In genomic region chr6:149414009-149414408, GRCh38 we compare ENCODE assay signal across 23 cellular contexts. TPM values are rescaled to one million over a fixed set of nuclear protein-coding genes. Genes with fewer than 3 reads are reported as not detected.
DNase-seq lines count a peak whose midpoint lies in the region; ATAC-seq, FAIRE-seq and TF ChIP-seq lines count a peak whose summit lies in the region.
"Had no signal": no experiment of that assay in that cellular context is flagged by ENCODE, and none has a peak within 500 bp of the region (broad histone marks: within the 10 kb centered on the region; RNA-seq: fewer than 3 reads in every experiment).

No MANE protein-coding gene starts in this region.

- H3K27ac Mint-ChIP-seq in activated naive CD8-positive, alpha-beta T cell: peak overlapping the region; percentile 78
- no peak overlapping the region for H3K27ac Mint-ChIP-seq in activated naive CD8-positive, alpha-beta T cell treated with anti-CD3 and anti-CD28 coated beads for 36 hours
- H3K27ac Mint-ChIP-seq in activated B cell treated with CpG ODN at 0.5 μM for 24 hours (peak overlapping the region; percentile 19), naive B cell (peak overlapping the region in 5 of 6 donors; percentile 29 to 80 (median 51))
- H3K27ac Mint-ChIP-seq: B cell had no signal

- H3K4me1 Mint-ChIP-seq in activated naive CD8-positive, alpha-beta T cell (ENCODE audit: low read depth): peaks cover 14% of the 10 kb centered on the region
- peaks cover 23% of the 10 kb centered on the region for H3K4me1 Mint-ChIP-seq in activated naive CD8-positive, alpha-beta T cell treated with anti-CD3 and anti-CD28 coated beads for 36 hours
- peaks cover 12% of the 10 kb centered on the region for H3K4me1 Mint-ChIP-seq in activated B cell treated with CpG ODN at 0.5 μM for 24 hours
- peaks cover 0 to 20% (median 3%) of the 10 kb centered on the region in 3 donors for H3K4me1 Mint-ChIP-seq in naive B cell

- CTCF ChIA-PET in activated B cell treated with CpG ODN at 0.5 μM for 24 hours (lab: Charles Lee): no interaction called here

- H3K9me3 Mint-ChIP-seq in activated naive CD8-positive, alpha-beta T cell (ENCODE audit: low read depth): peaks cover 14% of the 10 kb centered on the region
- H3K9me3 Mint-ChIP-seq in activated naive CD8-positive, alpha-beta T cell treated with anti-CD3 and anti-CD28 coated beads for 36 hours: peaks cover 13% of the 10 kb centered on the region
- H3K9me3 Mint-ChIP-seq in activated B cell treated with CpG ODN at 0.5 μM for 24 hours: no peaks in the 10 kb centered on the region
- no peaks in the 10 kb centered on the region for H3K9me3 Mint-ChIP-seq in naive B cell

- H3K9me3 ChIP-seq in upper lobe of right lung: no peaks in the 10 kb centered on the region
- H3K9me3 ChIP-seq in small intestine (ENCODE audit: control insufficient read depth, low read depth): no peaks in the 10 kb centered on the region

- no peak for FAIRE-seq in small intestine (lab: Jason Lieb, UNC)
- FAIRE-seq: D721Med, GM18507 had no signal

- no peaks in the 10 kb centered on the region for H3K27me3 Mint-ChIP-seq in activated naive CD8-positive, alpha-beta T cell
- H3K27me3 Mint-ChIP-seq in activated naive CD8-positive, alpha-beta T cell treated with anti-CD3 and anti-CD28 coated beads for 36 hours: no peaks in the 10 kb centered on the region
- H3K27me3 Mint-ChIP-seq in activated B cell treated with CpG ODN at 0.5 μM for 24 hours (no peaks in the 10 kb centered on the region), naive B cell (no peaks in the 10 kb centered on the region)
- H3K27me3 Mint-ChIP-seq: B cell had no signal

- intact Hi-C loops in activated B cell treated with CpG ODN at 0.5 μM for 24 hours (cut with micrococcal nuclease): no loop called here
- intact Hi-C loops in upper lobe of right lung (cut with DNase I): no loop called here

- H3K27ac ChIP-seq in upper lobe of right lung (no peak overlapping the region), small intestine (ENCODE audit: low read depth in 1 of 2, low read length in 1 of 2) (no peak overlapping the region)
- H3K27ac ChIP-seq: C4-2B, GM23248 had no signal

- no peaks in the 10 kb centered on the region for H3K4me1 ChIP-seq in upper lobe of right lung
- no peaks in the 10 kb centered on the region for H3K4me1 ChIP-seq in small intestine (ENCODE audit: control insufficient read depth in 2 of 2, insufficient read depth in 1 of 2, low read depth in 1 of 2, low read length in 1 of 2)

- H3K4me3 ChIP-seq in upper lobe of right lung (no peak overlapping the region), small intestine (ENCODE audit: low read depth in 1 of 2, low read length in 2 of 2) (no peak overlapping the region)
- H3K4me3 ChIP-seq: GM23248 had no signal

- WGBS in small intestine, 3 donors: 70 to 96% (median 94%) methylated on average over 4 of the region's 4 CpGs

- H3K4me3 Mint-ChIP-seq in activated naive CD8-positive, alpha-beta T cell: no peak overlapping the region
- no peak overlapping the region for H3K4me3 Mint-ChIP-seq in activated naive CD8-positive, alpha-beta T cell treated with anti-CD3 and anti-CD28 coated beads for 36 hours
- H3K4me3 Mint-ChIP-seq in activated B cell treated with CpG ODN at 0.5 μM for 24 hours: no peak overlapping the region
- no peak overlapping the region for H3K4me3 Mint-ChIP-seq in naive B cell
- H3K4me3 Mint-ChIP-seq: B cell had no signal

- no peak for DNase-seq in activated naive CD8-positive, alpha-beta T cell treated with anti-CD3 and anti-CD28 coated beads for 36 hours
- DNase-seq in activated B cell treated with CpG ODN at 0.5 μM for 24 hours (no peak), naive B cell (no peak), upper lobe of right lung (no peak), small intestine (no peak), ecto neural progenitor cell (ENCODE audit: low spot score) (no peak)
- DNase-seq: GM23248, H7, NCI-H1092, NCI-H1417 treated with DMSO at 0.1 percent for 48 hours, NCI-H1694 treated with DMSO at 0.1 percent for 48 hours, NCI-H2081, NCI-H2227 treated with DMSO at 0.1 percent for 48 hours, NCI-H510A, NCI-H69, Right ventricle myocardium superior, RPMI8226 had no signal

- POLR2A ChIA-PET in activated B cell treated with CpG ODN at 0.5 μM for 24 hours (lab: Charles Lee): no interaction called here

- peaks cover 23% of the 10 kb centered on the region for H3K36me3 Mint-ChIP-seq in activated naive CD8-positive, alpha-beta T cell
- H3K36me3 Mint-ChIP-seq in activated naive CD8-positive, alpha-beta T cell treated with anti-CD3 and anti-CD28 coated beads for 36 hours: peaks cover 48% of the 10 kb centered on the region
- H3K36me3 Mint-ChIP-seq in activated B cell treated with CpG ODN at 0.5 μM for 24 hours (ENCODE audit: low read depth) (peaks cover 27% of the 10 kb centered on the region), naive B cell (no peaks in the 10 kb centered on the region)

- H3K27me3 ChIP-seq in upper lobe of right lung (no peaks in the 10 kb centered on the region), small intestine (ENCODE audit: control insufficient read depth in 2 of 2, insufficient read depth in 2 of 2, low read length in 2 of 2) (no peaks in the 10 kb centered on the region)

- H3K36me3 ChIP-seq in upper lobe of right lung: peaks cover 19% of the 10 kb centered on the region
- H3K36me3 ChIP-seq in small intestine (ENCODE audit: control insufficient read depth in 2 of 2, insufficient read depth in 2 of 2, low read length in 2 of 2): peaks cover 0 to 3% of the 10 kb centered on the region in 2 donors

- ATAC-seq in activated B cell treated with CpG ODN at 0.5 μM for 24 hours (ENCODE audit: low read depth) (no peak), naive B cell (ENCODE audit: low read depth in 2 of 2) (no peak), upper lobe of right lung (peak; percentile 58), SK-N-SH treated with all-trans-retinoic acid at 6 μM for 48 hours (no peak)

- TF ChIP-seq CTCF in activated B cell treated with CpG ODN at 0.5 μM for 24 hours (IDR thresholded peaks at IDR 0.05): no peak
- TF ChIP-seq CTCF in upper lobe of right lung (IDR thresholded peaks at IDR 0.05): no peak

TF ChIP-seq in SK-N-SH treated with all-trans-retinoic acid at 6 μM for 48 hours, 23 proteins besides CTCF, POLR2A, EP300 and RAD21 (continues in another document):
- TF ChIP-seq GLIS3 (CRISPR knock-in tag; IDR thresholded peaks at IDR 0.05): no peak
- TF ChIP-seq OSR1 (CRISPR knock-in tag; IDR thresholded peaks at IDR 0.05): no peak
- TF ChIP-seq BACH2 (CRISPR knock-in tag; IDR thresholded peaks at IDR 0.05; ENCODE audit: borderline replicate concordance): no peak
- TF ChIP-seq TOX (CRISPR knock-in tag; IDR thresholded peaks at IDR 0.05; ENCODE audit: borderline replicate concordance): no peak
- no peak for TF ChIP-seq ZNF70 (CRISPR knock-in tag; IDR thresholded peaks at IDR 0.05)
- TF ChIP-seq RARB (CRISPR knock-in tag; IDR thresholded peaks at IDR 0.05): no peak
- TF ChIP-seq ISL1 (CRISPR knock-in tag; IDR thresholded peaks at IDR 0.05): no peak
- no peak for TF ChIP-seq CSRNP3 (CRISPR knock-in tag; IDR thresholded peaks at IDR 0.05)
- TF ChIP-seq CREB5 (CRISPR knock-in tag; IDR thresholded peaks at IDR 0.05; ENCODE audit: low read depth): no peak
- TF ChIP-seq POU6F1 (CRISPR knock-in tag; IDR thresholded peaks at IDR 0.05; ENCODE audit: borderline replicate concordance, low read depth): no peak

RNA-seq across cellular contexts. Expression of gene SUMO4, which starts 13.9 kb away (rescaled TPM):
- 1 to 10 TPM; 2.3 to 2.6 TPM for total RNA-seq in activated naive CD8-positive, alpha-beta T cell treated with anti-CD3 and anti-CD28 coated beads for 36 hours
- total RNA-seq in activated B cell treated with CpG ODN at 0.5 μM for 24 hours (6.7 and 7.9 TPM in 2 replicates), upper lobe of right lung (2.5 TPM)
- polyA plus RNA-seq in naive B cell (ENCODE audit: low read depth in 6 of 6) (1 to 10 TPM in 2 of 6 donors, under 1 TPM in 3, not detected in 1; 0.26 to 1.6 (median 0.85) TPM), small intestine (not detected)
- total RNA-seq: GM23248 had no signal
